Comparison of ENCODE assay signal across 1 cellular context in genomic region chr7:77308792-77309191, GRCh38.
TF ChIP-seq lines count a peak whose summit lies in the region.

No MANE protein-coding gene starts in this region.

TF ChIP-seq in IMR-90, 13 proteins besides CTCF, POLR2A, EP300 and RAD21:
- no peak for TF ChIP-seq MXI1 (IDR thresholded peaks at IDR 0.05; ENCODE audit: borderline replicate concordance, low read depth, low read length)
- no peak for TF ChIP-seq RFX5 (IDR thresholded peaks at IDR 0.05; ENCODE audit: low read depth, low read length)
- no peak for TF ChIP-seq BHLHE40 (IDR thresholded peaks at IDR 0.05; ENCODE audit: low read depth, low read length)
- no peak for TF ChIP-seq RCOR1 (IDR thresholded peaks at IDR 0.05; ENCODE audit: insufficient replicate concordance, low read length)
- TF ChIP-seq NFE2L2 (IDR thresholded peaks at IDR 0.05; ENCODE audit: low read depth, low read length) = no peak
- TF ChIP-seq CHD1 (IDR thresholded peaks at IDR 0.05; ENCODE audit: low read depth, low read length) = no peak
- TF ChIP-seq SMC3 (IDR thresholded peaks at IDR 0.05; ENCODE audit: low read depth, low read length) = no peak
